8 cellular contexts compared by ENCODE assay signal in genomic region chr12:2812290-2813213, GRCh38. TPM values are rescaled to one million over a fixed set of nuclear protein-coding genes. Genes with fewer than 3 reads are reported as not detected.
DNase-seq lines count a peak whose midpoint lies in the region; ATAC-seq, FAIRE-seq and TF ChIP-seq lines count a peak whose summit lies in the region.

ITFG2 (plus strand) TSS chr12:2812668; CDS start chr12:2812761, 93 bp downstream.

- no peaks in the 10 kb centered on the region for H3K4me1 ChIP-seq in small intestine (ENCODE audit: control insufficient read depth in 2 of 2, insufficient read depth in 1 of 2, low read depth in 1 of 2, low read length in 1 of 2)

- H3K36me3 ChIP-seq in small intestine (ENCODE audit: control insufficient read depth in 2 of 2, insufficient read depth in 2 of 2, low read length in 2 of 2), result peaks cover 0 to 4% of the 10 kb centered on the region in 2 donors

- peak within 1 kb of the TSS; percentile 90 to 95 for H3K27ac ChIP-seq in small intestine (ENCODE audit: low read depth in 1 of 2, low read length in 1 of 2)

- H3K4me3 ChIP-seq in cardiac fibroblast (replicated peaks in 1 of 2; ENCODE audit: low read depth in 2 of 2, low read length in 2 of 2), result peak within 1 kb of the TSS; percentile 78 to 91
- H3K4me3 ChIP-seq in small intestine (ENCODE audit: low read depth in 1 of 2, low read length in 2 of 2), result peak within 1 kb of the TSS; percentile 42 to 79

- H3K27me3 Mint-ChIP-seq in WTC11 (ENCODE audit: low read depth), result no peaks in the 10 kb centered on the region

- H3K4me3 Mint-ChIP-seq in WTC11, result peak within 1 kb of the TSS; percentile 99

- 0 to 1% (median 0%) methylated on average over 47 to 48 of the region's 48 CpGs for WGBS in small intestine, 3 donors

- no peak for FAIRE-seq in small intestine (lab: Jason Lieb, UNC)

- no peaks in the 10 kb centered on the region for H3K27me3 ChIP-seq in small intestine (ENCODE audit: control insufficient read depth in 2 of 2, insufficient read depth in 2 of 2, low read length in 2 of 2)

- no peaks in the 10 kb centered on the region for H3K9me3 ChIP-seq in small intestine (ENCODE audit: control insufficient read depth, low read depth)

- TF ChIP-seq CTCF in WTC11 (IDR thresholded peaks at IDR 0.05) (no peak; the same call in 1 of the 2 replicates), cardiac fibroblast (IDR thresholded peaks at IDR 0.05; ENCODE audit: low read depth, low read length) (no peak)

- POLR2A ChIA-PET in WTC11 (lab: Charles Lee), result interaction anchor here (1.1 kb wide), 1 partner anchor 28 kb away, joined by 3 read pairs; no protein-coding TSS in a partner anchor

- H3K36me3 Mint-ChIP-seq in WTC11, result peaks cover 8% of the 10 kb centered on the region

- peak within 1 kb of the TSS; percentile 100 for H3K27ac Mint-ChIP-seq in WTC11

- H3K4me1 Mint-ChIP-seq in WTC11, result peaks cover 13% of the 10 kb centered on the region

- DNase-seq in AG08395 (ENCODE audit: low spot score), result peak; percentile 98
- DNase-seq in NCI-H226, result peak; percentile 98
- peak; percentile 99 for DNase-seq in WTC11 (ENCODE audit: low spot score)
- DNase-seq in cardiac fibroblast (ENCODE audit: low read depth in 2 of 2), result peak; percentile 98 to 99
- DNase-seq in iPS-NIHi11 (ENCODE audit: low spot score), result peak; percentile 95
- peak; percentile 100 for DNase-seq in small intestine

- CTCF ChIA-PET in WTC11 (lab: Charles Lee), result interaction anchor here (0.6 to 2.6 kb wide), 9 partner anchors 17 to 130 kb away, joined by 3 to 10 read pairs (median 6); no protein-coding TSS in a partner anchor

- peak; percentile 94 for ATAC-seq in GM18909 (IDR thresholded peaks at IDR 0.05; ENCODE audit: poor library complexity, unreplicated experiment)
- ATAC-seq in HG03175 (IDR thresholded peaks at IDR 0.05; ENCODE audit: unreplicated experiment), result peak; percentile 98
- peak; percentile 99 for ATAC-seq in WTC11

- no peaks in the 10 kb centered on the region for H3K9me3 Mint-ChIP-seq in WTC11

TF ChIP-seq in WTC11, 78 proteins besides CTCF, POLR2A, EP300 and RAD21 (continues in another document):
- TF ChIP-seq TEAD1 (CRISPR knock-in tag; IDR thresholded peaks at IDR 0.05) (peak; percentile 83), ZSCAN18 (CRISPR knock-in tag; IDR thresholded peaks at IDR 0.05) (no peak), ESRRA (CRISPR knock-in tag; IDR thresholded peaks at IDR 0.05; ENCODE audit: borderline replicate concordance) (peak; percentile 93), ARID4B (CRISPR knock-in tag; IDR thresholded peaks at IDR 0.05; ENCODE audit: borderline replicate concordance) (peak; percentile 92; the same call in 1 of the 2 replicates), E2F5 (CRISPR knock-in tag; IDR thresholded peaks at IDR 0.05) (peak; percentile 76; the same call in 1 of the 2 replicates), CBFB (CRISPR knock-in tag; IDR thresholded peaks at IDR 0.05; ENCODE audit: low read depth) (peak; percentile 90), USF2 (CRISPR knock-in tag; IDR thresholded peaks at IDR 0.05) (peak; percentile 92), SMAD4 (CRISPR knock-in tag; IDR thresholded peaks at IDR 0.05) (0 out of 2 replicates have a peak, but pooled peaks have one; percentile 45), ZNF423 (CRISPR knock-in tag; IDR thresholded peaks at IDR 0.05) (no peak), RELA (CRISPR knock-in tag; IDR thresholded peaks at IDR 0.05; ENCODE audit: borderline replicate concordance) (0 out of 2 replicates have a peak, but pooled peaks have one; percentile 58), USF1 (CRISPR knock-in tag; IDR thresholded peaks at IDR 0.05) (peak; percentile 92), ZNF121 (CRISPR knock-in tag; IDR thresholded peaks at IDR 0.05) (peak; percentile 25; the same call in 1 of the 2 replicates), HMGXB4 (CRISPR knock-in tag; IDR thresholded peaks at IDR 0.05) (0 out of 2 replicates have a peak, but pooled peaks have one; percentile 41), FOXJ3 (CRISPR knock-in tag; IDR thresholded peaks at IDR 0.05; ENCODE audit: borderline replicate concordance) (0 out of 2 replicates have a peak, but pooled peaks have one; percentile 27), ZNF232 (CRISPR knock-in tag; IDR thresholded peaks at IDR 0.05) (0 out of 2 replicates have a peak, but pooled peaks have one; percentile 42), NFE2L1 (CRISPR knock-in tag; IDR thresholded peaks at IDR 0.05) (peak; percentile 22; the same call in 1 of the 2 replicates), ZNF396 (CRISPR knock-in tag; IDR thresholded peaks at IDR 0.05; ENCODE audit: borderline replicate concordance) (no peak), SMAD3 (CRISPR knock-in tag; IDR thresholded peaks at IDR 0.05; ENCODE audit: borderline replicate concordance) (peak; percentile 79; the same call in 1 of the 2 replicates)

RNA-seq across cellular contexts. Expression of gene ITFG2, which starts in this region (rescaled TPM):
- 23.9 to 26.0 TPM (median 25.4 TPM) in 3 replicates for total RNA-seq in WTC11 (2021)
- 10 to 100 TPM; 17.0 to 27.0 (median 17.7) TPM for polyA plus RNA-seq in small intestine

Comparison
In these comparisons a context has a peak if more than half of its experiments do, and no peak if none do; other contexts are left out.
1. Peak in every context shown above with its lines: DNase-seq, ATAC-seq, H3K4me3 ChIP-seq and H3K27ac ChIP-seq.